In the genomic region with DNA sequence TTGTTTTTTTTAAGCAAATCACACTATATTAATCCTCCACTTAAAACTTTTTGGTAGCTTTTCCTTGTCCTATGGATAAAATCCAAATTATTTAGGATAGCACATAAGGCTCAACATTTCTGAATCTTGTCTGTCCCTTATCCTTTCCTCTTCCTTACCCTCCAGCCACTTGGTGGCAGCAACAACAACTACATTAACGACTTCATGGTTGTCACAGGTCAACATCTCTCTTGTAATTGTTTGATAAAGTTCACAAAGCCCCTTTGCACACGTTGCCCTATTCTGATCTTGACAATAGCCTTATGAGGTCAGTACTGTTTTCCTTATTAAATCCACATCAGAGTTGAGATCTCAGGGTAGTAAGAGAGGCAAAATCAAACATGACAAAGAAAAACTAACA, we compare ENCODE assay signal across 9 cellular contexts.
A peak's percentile ranks its signal among the peaks of the same experiment; 100 is the strongest.
DNase-seq lines count a peak whose midpoint lies in the region; TF ChIP-seq lines count a peak whose summit lies in the region.
"Had no signal": no experiment of that assay in that cellular context is flagged by ENCODE, and none has a peak within 500 bp of the region (broad histone marks: within the 10 kb centered on the region; RNA-seq: fewer than 3 reads in every experiment).

No MANE protein-coding gene starts in this region.

- H3K36me3 Mint-ChIP-seq in neural crest cell (ENCODE audit: low read depth) = no peaks in the 10 kb centered on the region

- DNase-seq in GM13976 (ENCODE audit: low spot score) = no peak
- peak; percentile 0 to 15 for DNase-seq in NCI-H1930 (lab: John Stamatoyannopoulos, UW)
- peak; percentile 28 for DNase-seq in choroid plexus epithelial cell (ENCODE audit: low read depth)
- peak; percentile 15 for DNase-seq in neural crest cell (ENCODE audit: low read depth, low spot score)
- DNase-seq in activated gamma-delta T cell treated with Interleukin-2 at 50 U/mL for 16 hours = no peak
- DNase-seq in activated CD4-positive, alpha-beta T cell treated with anti-CD3 and anti-CD28 coated beads for 48 hours = no peak
- DNase-seq in middle frontal gyrus (ENCODE audit: extremely low spot score, low spot score) = no peak
- DNase-seq: hippocampal formation, IMR-90 had no signal

- peaks cover 2% of the 10 kb centered on the region for H3K4me1 Mint-ChIP-seq in neural crest cell

- H3K4me3 ChIP-seq in choroid plexus epithelial cell (ENCODE audit: low read depth, low read length) = no peak overlapping the region

- H3K9me3 Mint-ChIP-seq in neural crest cell = no peaks in the 10 kb centered on the region

- H3K4me3 Mint-ChIP-seq in neural crest cell = no peak overlapping the region

- H3K27me3 Mint-ChIP-seq in neural crest cell (ENCODE audit: low read depth) = no peaks in the 10 kb centered on the region

- in situ Hi-C loops in GM13976 (cut with MboI; ENCODE audit: low sequenced_read_pairs, unreplicated experiment) = no loop called here

- no peak overlapping the region for H3K27ac Mint-ChIP-seq in neural crest cell (ENCODE audit: unreplicated experiment)

- TF ChIP-seq CTCF in GM13976 (IDR thresholded peaks at IDR 0.05; ENCODE audit: borderline replicate concordance, control extremely low read depth, extremely low read depth, insufficient read depth, missing control alignments) (peak; percentile 15), choroid plexus epithelial cell (conservative IDR thresholded peaks at IDR 0.05; ENCODE audit: low read depth, low read length) (peak; percentile 39), neural crest cell (conservative IDR thresholded peaks at IDR 0.05) (peak; percentile 61)

Comparison
In these comparisons a context has a peak if more than half of its experiments do, and no peak if none do; other contexts are left out.
1. DNase-seq: peak in NCI-H1930 (2 of 2), choroid plexus epithelial cell (single experiment) and neural crest cell (single experiment); none in GM13976 (single experiment), activated gamma-delta T cell treated with Interleukin-2 at 50 U/mL for 16 hours (single experiment), activated CD4-positive, alpha-beta T cell treated with anti-CD3 and anti-CD28 coated beads for 48 hours (single experiment) and middle frontal gyrus (single experiment).
2. Peak in every context shown above with its lines, with median percentiles within 50 percentile points of each other: CTCF ChIP-seq.